Comparison of ENCODE assay signal across 8 cellular contexts in the genomic region with DNA sequence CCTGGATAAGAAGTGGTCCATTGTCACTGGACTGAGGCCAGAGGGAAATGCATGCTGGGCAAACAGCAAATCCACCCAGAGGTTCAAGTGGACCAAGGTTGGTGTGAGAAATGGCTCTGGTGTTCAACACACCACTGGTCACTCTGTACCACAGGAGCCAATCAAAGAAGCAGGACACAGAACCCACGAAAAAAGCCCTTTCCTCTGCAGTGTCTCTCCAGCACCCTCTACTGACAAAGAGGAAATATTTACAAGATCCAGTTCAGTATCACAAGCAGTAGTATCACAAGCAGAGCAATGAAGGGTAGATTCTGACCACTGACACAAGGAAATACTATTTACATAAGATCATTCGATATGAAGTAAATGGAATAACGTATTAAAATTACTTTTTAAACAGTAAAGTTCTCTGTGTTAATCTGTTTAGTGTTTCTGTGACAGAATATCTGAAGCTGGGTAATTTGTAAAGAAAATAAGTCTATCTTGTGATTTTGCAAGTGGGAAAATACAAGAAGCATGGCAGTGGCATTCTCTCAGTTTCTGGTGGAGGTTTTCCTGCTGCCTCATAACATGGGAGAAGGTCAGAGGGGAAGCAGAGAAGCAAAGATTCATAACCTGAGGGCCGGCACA.
A peak's percentile ranks its signal among the peaks of the same experiment; 100 is the strongest.
DNase-seq lines count a peak whose midpoint lies in the region; ATAC-seq lines count a peak whose summit lies in the region.

No MANE protein-coding gene starts in this region.

- peak; percentile 42 for ATAC-seq in GM21717 (IDR thresholded peaks at IDR 0.05; ENCODE audit: unreplicated experiment)
- peak; percentile 51 for ATAC-seq in left colon

- in situ Hi-C loops in SK-MEL-5 (cut with HindIII; ENCODE audit: low pct_unique_long_range_greater_than_20kb, low sequenced_read_pairs) = no loop called here

- intact Hi-C loops in left colon (cut with DNase I, micrococcal nuclease) = no loop called here

- DNase-seq in NCI-H2107 treated with DMSO at 0.1 percent for 48 hours (lab: John Stamatoyannopoulos, UW; ENCODE audit: unreplicated experiment) (peak; percentile 36), NCI-H2107 (lab: John Stamatoyannopoulos, UW) (no peak), HT-29 (ENCODE audit: low spot score) (peak; percentile 35), SK-MEL-5 (ENCODE audit: low read depth, low spot score) (peak; percentile 81), left colon (no peak), DMS79 (lab: John Stamatoyannopoulos, UW) (no peak)
- no peak for DNase-seq in stimulated activated CD4-positive, alpha-beta T cell treated with anti-CD3 and anti-CD28 coated beads, Interleukin-4, amount 100 ng/mL, for 1 hour

Comparison
In these comparisons a context has a peak if more than half of its experiments do, and no peak if none do; other contexts are left out.
1. DNase-seq: peak in NCI-H2107 treated with DMSO at 0.1 percent for 48 hours (single experiment), HT-29 (single experiment) and SK-MEL-5 (single experiment); none in NCI-H2107 (single experiment), left colon (0 of 2), stimulated activated CD4-positive, alpha-beta T cell treated with anti-CD3 and anti-CD28 coated beads, Interleukin-4, amount 100 ng/mL, for 1 hour (single experiment) and DMS79 (single experiment).